10 cellular contexts compared by ENCODE assay signal in genomic region chr11:73257342-73258103, GRCh38. TPM values are rescaled to one million over a fixed set of nuclear protein-coding genes. Genes with fewer than 3 reads are reported as not detected.
DNase-seq lines count a peak whose midpoint lies in the region; ATAC-seq, FAIRE-seq and TF ChIP-seq lines count a peak whose summit lies in the region.
"Had no signal": no experiment of that assay in that cellular context is flagged by ENCODE, and none has a peak within 500 bp of the region (broad histone marks: within the 10 kb centered on the region; RNA-seq: fewer than 3 reads in every experiment).

No MANE protein-coding gene starts in this region.

- H2AK5ac ChIP-seq in trophoblast cell (ENCODE audit: low read length), result peak overlapping the region; percentile 21

- H2BK12ac ChIP-seq in trophoblast cell (ENCODE audit: low read length), result peak overlapping the region; percentile 81

- H3K9me3 ChIP-seq in trophoblast cell (ENCODE audit: insufficient read depth, low read depth, low read length), result no peaks in the 10 kb centered on the region

- no peak overlapping the region for H3K23ac ChIP-seq in trophoblast cell (ENCODE audit: low read length)

- no peaks in the 10 kb centered on the region for H3K79me2 ChIP-seq in trophoblast cell (ENCODE audit: control insufficient read depth, insufficient read depth, low read length, poor library complexity)

- no peak overlapping the region for H3K14ac ChIP-seq in trophoblast cell (ENCODE audit: low read length)

- H2BK5ac ChIP-seq in trophoblast cell (ENCODE audit: low read depth, low read length, poor library complexity), result no peak overlapping the region

- peak; percentile 73 for DNase-seq in ELF-1 (ENCODE audit: low read depth, low spot score)
- peak; percentile 45 for DNase-seq in SW480 (ENCODE audit: low spot score)
- DNase-seq in foreskin keratinocyte, result peak; percentile 79 to 91
- DNase-seq in trophoblast cell, result peak; percentile 89 to 91
- no peak for DNase-seq in GM12891 (ENCODE audit: insufficient read length, low spot score)
- no peak for DNase-seq in hippocampal formation (lab: John Stamatoyannopoulos, UW)
- DNase-seq: RPMI8226 had no signal

- H3K27me3 ChIP-seq in foreskin keratinocyte (no peaks in the 10 kb centered on the region), trophoblast cell (ENCODE audit: insufficient read depth, low read length) (no peaks in the 10 kb centered on the region)

- peak; percentile 85 for ATAC-seq in foreskin keratinocyte
- ATAC-seq in HG03097 (IDR thresholded peaks at IDR 0.05; ENCODE audit: low FRiP score, unreplicated experiment), result no peak
- ATAC-seq in GM21447 (IDR thresholded peaks at IDR 0.05; ENCODE audit: unreplicated experiment), result no peak

- no peaks in the 10 kb centered on the region for H3K36me3 ChIP-seq in trophoblast cell (ENCODE audit: control insufficient read depth in 1 of 2, insufficient read depth in 2 of 2, low read length in 2 of 2)

- WGBS in trophoblast cell (ENCODE audit: extremely low coverage, insufficient coverage, insufficient read length), result no CpG with 5 or more reads among the region's 6 CpGs

- H3K4me1 ChIP-seq in foreskin keratinocyte (no peaks in the 10 kb centered on the region), trophoblast cell (ENCODE audit: control insufficient read depth in 1 of 2, insufficient read depth in 2 of 2, low read length in 2 of 2) (peaks cover 9 to 12% of the 10 kb centered on the region in 2 experiments)

- FAIRE-seq in GM12891 (lab: Jason Lieb, UNC), result no peak

- no peak for TF ChIP-seq POLR2A in GM12891 (IDR thresholded peaks at IDR 0.05; ENCODE audit: low read depth, low read length)

- H3K27ac ChIP-seq in foreskin keratinocyte (no peak overlapping the region), trophoblast cell (ENCODE audit: low read depth, low read length) (peak overlapping the region; percentile 6)

- no peak overlapping the region for H3K4ac ChIP-seq in trophoblast cell (ENCODE audit: low read depth, low read length)

- H4K8ac ChIP-seq in trophoblast cell (ENCODE audit: low read depth, low read length), result no peak overlapping the region

- peak overlapping the region; percentile 64 for H4K91ac ChIP-seq in trophoblast cell (ENCODE audit: low read depth, low read length)

- H3K9ac ChIP-seq in trophoblast cell (ENCODE audit: low read length), result no peak overlapping the region

- peaks cover 6% of the 10 kb centered on the region for H3K79me1 ChIP-seq in trophoblast cell (ENCODE audit: low read length)

- no peak overlapping the region for H3K4me3 ChIP-seq in trophoblast cell (ENCODE audit: low read depth, low read length)

- H3K18ac ChIP-seq in trophoblast cell (ENCODE audit: low read length), result no peak overlapping the region

- no peak overlapping the region for H3K4me2 ChIP-seq in trophoblast cell (ENCODE audit: low read length)

- peak overlapping the region; percentile 39 for H2BK120ac ChIP-seq in trophoblast cell (ENCODE audit: insufficient read depth, low read length, poor library complexity)

- H2AFZ ChIP-seq in trophoblast cell (ENCODE audit: insufficient read depth, low read length, poor library complexity), result no peak overlapping the region

- TF ChIP-seq CTCF in foreskin keratinocyte (conservative IDR thresholded peaks at IDR 0.05), result no peak

- H4K12ac ChIP-seq in trophoblast cell (ENCODE audit: low read depth, low read length), result no peak overlapping the region

TF ChIP-seq in GM12891, 5 proteins besides CTCF, POLR2A, EP300 and RAD21:
- TF ChIP-seq POU2F2 (IDR thresholded peaks at IDR 0.05; ENCODE audit: low read depth, low read length) (no peak), POLR2AphosphoS5 (IDR thresholded peaks at IDR 0.05; ENCODE audit: low read depth, low read length) (no peak), PAX5 (IDR thresholded peaks at IDR 0.05; ENCODE audit: insufficient read depth, low read length, severe bottlenecking) (no peak), SPI1 (IDR thresholded peaks at IDR 0.05; ENCODE audit: low read depth, low read length) (no peak), TAF1 (IDR thresholded peaks at IDR 0.05; ENCODE audit: low read depth, low read length) (no peak)

RNA-seq across cellular contexts. Expression of gene P2RY6, which starts 14.6 kb away (rescaled TPM):
- not detected in 2 replicates for total RNA-seq in foreskin keratinocyte
- 0.04 TPM in 1 of 2 replicates, not detected in the other for polyA plus RNA-seq in foreskin keratinocyte
- 45.7 and 47.8 TPM in 2 replicates for polyA plus RNA-seq in trophoblast cell (2013)
- polyA plus RNA-seq in GM12891 (2012; ENCODE audit: low read depth, missing spikeins), result 0.23 TPM
- total RNA-seq: natural killer cell treated with Interleukin-12 subunit alpha and Interleukin-12 subunit beta and Interleukin-15 and Interleukin-18, amount 100 ng/mL, for 72 hours had no signal

RNA-seq across cellular contexts. Expression of gene P2RY2, which starts 39.4 kb away (rescaled TPM):
- 5.1 and 6.3 TPM in 2 replicates for total RNA-seq in foreskin keratinocyte
- 4.1 and 4.2 TPM in 2 replicates for polyA plus RNA-seq in foreskin keratinocyte
- polyA plus RNA-seq in trophoblast cell (2013), result 4.4 and 4.6 TPM in 2 replicates
- 0.05 TPM for polyA plus RNA-seq in GM12891 (2012; ENCODE audit: low read depth, missing spikeins)

RNA-seq across cellular contexts. Expression of gene ARHGEF17, which starts 50.6 kb away (rescaled TPM):
- 8.7 and 9.7 TPM in 2 replicates for total RNA-seq in foreskin keratinocyte
- polyA plus RNA-seq in foreskin keratinocyte, result 4.6 and 5.0 TPM in 2 replicates
- polyA plus RNA-seq in trophoblast cell (2013), result 31.0 and 31.5 TPM in 2 replicates
- polyA plus RNA-seq in GM12891 (2012; ENCODE audit: low read depth, missing spikeins), result 2.6 TPM

Comparison
In these comparisons a context has a peak if more than half of its experiments do, and no peak if none do; other contexts are left out.
1. DNase-seq: peak in ELF-1 (single experiment), SW480 (single experiment), foreskin keratinocyte (2 of 2) and trophoblast cell (2 of 2); none in GM12891 (single experiment) and hippocampal formation (0 of 2).